Comparison of ENCODE assay signal across 14 cellular contexts in the genomic region with DNA sequence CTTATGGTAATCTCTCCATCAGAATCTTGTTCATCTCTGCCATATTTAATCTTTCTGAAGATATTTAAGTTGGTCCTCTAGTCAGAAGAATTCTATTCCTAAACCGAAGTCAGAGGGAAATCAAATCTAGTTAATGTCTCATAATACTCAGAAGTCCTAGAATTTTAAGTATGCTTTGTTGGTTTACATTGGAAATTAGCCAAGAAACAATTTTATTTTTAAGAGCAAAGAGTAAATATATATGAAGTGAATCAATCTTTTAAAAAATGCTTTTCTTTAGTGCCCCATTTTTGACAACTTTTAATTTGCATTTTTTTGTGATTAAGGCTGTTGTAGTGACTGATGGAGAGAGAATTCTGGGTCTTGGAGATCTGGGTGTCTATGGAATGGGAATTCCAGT.
"Had no signal": no experiment of that assay in that cellular context is flagged by ENCODE, and none has a peak within 500 bp of the region (broad histone marks: within the 10 kb centered on the region; RNA-seq: fewer than 3 reads in every experiment).

No MANE protein-coding gene starts in this region.

- DNase-seq: activated B cell treated with CpG ODN at 0.5 μM for 24 hours; activated CD4-positive, alpha-beta T cell treated with anti-CD3 and anti-CD28 coated beads, Interleukin-2, amount 10 ng/mL, durations not matched to agents 24 days and 14 days; activated T-cell treated with anti-CD3 and anti-CD28 coated beads for 4 hours; amniotic stem cell; hippocampal formation; lower lobe of right lung; ovary; stimulated activated CD4-positive, alpha-beta T cell treated with anti-CD3 and anti-CD28 coated beads, Interleukin-2, amount 100 ng/mL, for 48 hours; stimulated activated CD8-positive, alpha-beta memory T cell treated with anti-CD3 and anti-CD28 coated beads, Interleukin-4, amount 100 ng/mL, for 48 hours; upper lobe of left lung had no signal

- H3K9me3 Mint-ChIP-seq: activated B cell treated with CpG ODN at 0.5 μM for 24 hours; activated CD4-positive, alpha-beta T cell treated with anti-CD3 and anti-CD28 coated beads, Interleukin-2, amount 10 ng/mL, durations not matched to agents 24 days and 14 days; activated naive CD4-positive, alpha-beta T cell treated with anti-CD3 and anti-CD28 coated beads, Interleukin-2, amount 50 U/mL, for 24 hours; mesothelial cell of epicardium; neural crest cell; stimulated activated naive CD8-positive, alpha-beta T cell treated with anti-CD3 and anti-CD28 coated beads, Interleukin-15, Interleukin-2, amounts not matched to agents 100 ng/mL and 50 ng/mL, for 24 hours had no signal

- ATAC-seq: lower lobe of right lung had no signal

- H3K27me3 Mint-ChIP-seq: activated B cell treated with CpG ODN at 0.5 μM for 24 hours; activated CD4-positive, alpha-beta T cell treated with anti-CD3 and anti-CD28 coated beads, Interleukin-2, amount 10 ng/mL, durations not matched to agents 24 days and 14 days; activated naive CD4-positive, alpha-beta T cell treated with anti-CD3 and anti-CD28 coated beads, Interleukin-2, amount 50 U/mL, for 24 hours; stimulated activated naive CD8-positive, alpha-beta T cell treated with anti-CD3 and anti-CD28 coated beads, Interleukin-15, Interleukin-2, amounts not matched to agents 100 ng/mL and 50 ng/mL, for 24 hours had no signal

- H3K27ac Mint-ChIP-seq: activated B cell treated with CpG ODN at 0.5 μM for 24 hours; activated CD4-positive, alpha-beta T cell treated with anti-CD3 and anti-CD28 coated beads, Interleukin-2, amount 10 ng/mL, durations not matched to agents 24 days and 14 days; activated naive CD4-positive, alpha-beta T cell treated with anti-CD3 and anti-CD28 coated beads, Interleukin-2, amount 50 U/mL, for 24 hours; mesothelial cell of epicardium; stimulated activated naive CD8-positive, alpha-beta T cell treated with anti-CD3 and anti-CD28 coated beads, Interleukin-15, Interleukin-2, amounts not matched to agents 100 ng/mL and 50 ng/mL, for 24 hours had no signal

- H3K4me1 Mint-ChIP-seq: activated B cell treated with CpG ODN at 0.5 μM for 24 hours, neural crest cell had no signal

- H3K4me3 Mint-ChIP-seq: activated B cell treated with CpG ODN at 0.5 μM for 24 hours; activated CD4-positive, alpha-beta T cell treated with anti-CD3 and anti-CD28 coated beads, Interleukin-2, amount 10 ng/mL, durations not matched to agents 24 days and 14 days; activated naive CD4-positive, alpha-beta T cell treated with anti-CD3 and anti-CD28 coated beads, Interleukin-2, amount 50 U/mL, for 24 hours; mesothelial cell of epicardium; neural crest cell; stimulated activated naive CD8-positive, alpha-beta T cell treated with anti-CD3 and anti-CD28 coated beads, Interleukin-15, Interleukin-2, amounts not matched to agents 100 ng/mL and 50 ng/mL, for 24 hours had no signal
